1 cellular context compared by ENCODE assay signal in the genomic region with DNA sequence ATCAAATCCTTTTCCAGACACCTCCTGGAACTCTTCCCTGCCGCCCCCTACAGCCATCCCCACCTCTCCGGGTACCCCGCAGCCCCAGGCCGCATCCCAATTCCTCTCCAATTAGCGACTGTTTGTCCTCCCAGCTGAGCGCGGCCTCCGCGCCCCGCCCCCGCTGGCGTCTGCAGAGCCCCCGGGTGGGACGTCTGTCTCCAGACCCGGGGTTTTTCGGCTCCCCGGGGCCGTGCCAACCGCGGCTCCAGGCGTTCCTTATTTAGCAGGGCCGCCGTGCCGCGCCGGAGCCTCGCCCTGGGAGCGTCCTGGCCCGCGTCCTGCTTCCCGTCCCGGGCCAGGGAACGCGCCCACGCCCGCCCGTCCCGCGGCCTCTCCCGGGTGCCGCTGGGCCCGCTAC.
TF ChIP-seq lines count a peak whose summit lies in the region.

No MANE protein-coding gene starts in this region.

TF ChIP-seq in HEK293, 187 proteins besides CTCF, POLR2A, EP300 and RAD21 (continued from another document):
- TF ChIP-seq, protein P1, sequence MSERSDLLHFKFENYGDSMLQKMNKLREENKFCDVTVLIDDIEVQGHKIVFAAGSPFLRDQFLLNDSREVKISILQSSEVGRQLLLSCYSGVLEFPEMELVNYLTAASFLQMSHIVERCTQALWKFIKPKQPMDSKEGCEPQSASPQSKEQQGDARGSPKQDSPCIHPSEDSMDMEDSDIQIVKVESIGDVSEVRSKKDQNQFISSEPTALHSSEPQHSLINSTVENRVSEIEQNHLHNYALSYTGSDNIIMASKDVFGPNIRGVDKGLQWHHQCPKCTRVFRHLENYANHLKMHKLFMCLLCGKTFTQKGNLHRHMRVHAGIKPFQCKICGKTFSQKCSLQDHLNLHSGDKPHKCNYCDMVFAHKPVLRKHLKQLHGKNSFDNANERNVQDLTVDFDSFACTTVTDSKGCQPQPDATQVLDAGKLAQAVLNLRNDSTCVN (tag by site-specific recombination; optimal IDR thresholded peaks at IDR 0.05) = peak; percentile 64
